Comparison of ENCODE assay signal across 20 cellular contexts in genomic region chr11:8203980-8204379, GRCh38. TPM values are rescaled to one million over a fixed set of nuclear protein-coding genes. Genes with fewer than 3 reads are reported as not detected.
"Had no signal": no experiment of that assay in that cellular context is flagged by ENCODE, and none has a peak within 500 bp of the region (broad histone marks: within the 10 kb centered on the region; RNA-seq: fewer than 3 reads in every experiment).

No MANE protein-coding gene starts in this region.

- H3K4me3 ChIP-seq: heart left ventricle, mucosa of descending colon, neural progenitor cell, psoas muscle, right lobe of liver, tibial artery, upper lobe of right lung, vagina had no signal

- H3K4me3 Mint-ChIP-seq: natural killer cell; neural progenitor cell; stimulated activated effector memory CD8-positive, alpha-beta T cell treated with anti-CD3 and anti-CD28 coated beads, Interleukin-12 subunit alpha, Interleukin-12 subunit beta, amount 100 ng/mL, for 72 hours; stimulated activated naive CD8-positive, alpha-beta T cell treated with anti-CD3 and anti-CD28 coated beads, Interleukin-15, Interleukin-2, amounts not matched to agents 100 ng/mL and 50 ng/mL, for 24 hours had no signal

- H3K9me3 Mint-ChIP-seq: natural killer cell; neural progenitor cell; stimulated activated effector memory CD8-positive, alpha-beta T cell treated with anti-CD3 and anti-CD28 coated beads, Interleukin-12 subunit alpha, Interleukin-12 subunit beta, amount 100 ng/mL, for 72 hours; stimulated activated naive CD8-positive, alpha-beta T cell treated with anti-CD3 and anti-CD28 coated beads, Interleukin-15, Interleukin-2, amounts not matched to agents 100 ng/mL and 50 ng/mL, for 24 hours had no signal

- H3K4me1 ChIP-seq: psoas muscle, right lobe of liver, vagina had no signal

- ATAC-seq: heart left ventricle; mucosa of descending colon; natural killer cell; psoas muscle; right lobe of liver; stimulated activated effector memory CD8-positive, alpha-beta T cell treated with anti-CD3 and anti-CD28 coated beads, Interleukin-12 subunit alpha, Interleukin-12 subunit beta, amount 100 ng/mL, for 72 hours; upper lobe of right lung had no signal

- H3K36me3 ChIP-seq: heart left ventricle, neural progenitor cell, right lobe of liver, tibial artery, upper lobe of right lung, vagina had no signal

- H3K27ac Mint-ChIP-seq: natural killer cell; neural progenitor cell; stimulated activated effector memory CD8-positive, alpha-beta T cell treated with anti-CD3 and anti-CD28 coated beads, Interleukin-12 subunit alpha, Interleukin-12 subunit beta, amount 100 ng/mL, for 72 hours; stimulated activated naive CD8-positive, alpha-beta T cell treated with anti-CD3 and anti-CD28 coated beads, Interleukin-15, Interleukin-2, amounts not matched to agents 100 ng/mL and 50 ng/mL, for 24 hours had no signal

- H3K27ac ChIP-seq: heart left ventricle, neural progenitor cell, parathyroid adenoma, psoas muscle, right lobe of liver, tibial artery, upper lobe of right lung, vagina had no signal

- DNase-seq: foreskin melanocyte; heart left ventricle; hippocampal formation; kidney glomerular epithelial cell; mammary epithelial cell; mucosa of descending colon; natural killer cell; occipital lobe; psoas muscle; retina; right lobe of liver; stimulated activated CD4-positive, alpha-beta T cell treated with anti-CD3 and anti-CD28 coated beads, Interleukin-4, amount 100 ng/mL, for 1 hour; stimulated activated CD8-positive, alpha-beta memory T cell treated with anti-CD3 and anti-CD28 coated beads, Interleukin-4, amount 100 ng/mL, for 48 hours; tibial artery; upper lobe of right lung had no signal

- H3K9me3 ChIP-seq: heart left ventricle, mucosa of descending colon, psoas muscle, right lobe of liver, tibial artery, upper lobe of right lung, vagina had no signal

- H3K4me1 Mint-ChIP-seq: stimulated activated effector memory CD8-positive, alpha-beta T cell treated with anti-CD3 and anti-CD28 coated beads, Interleukin-12 subunit alpha, Interleukin-12 subunit beta, amount 100 ng/mL, for 72 hours had no signal

- H3K27me3 ChIP-seq: right lobe of liver, vagina had no signal

- H3K36me3 Mint-ChIP-seq: natural killer cell; neural progenitor cell; stimulated activated effector memory CD8-positive, alpha-beta T cell treated with anti-CD3 and anti-CD28 coated beads, Interleukin-12 subunit alpha, Interleukin-12 subunit beta, amount 100 ng/mL, for 72 hours had no signal

RNA-seq across cellular contexts. Expression of gene LMO1, which starts 59.7 kb away (rescaled TPM):
- total RNA-seq: natural killer cell, right lobe of liver, upper lobe of right lung, vagina had no signal
- polyA plus RNA-seq: mammary epithelial cell had no signal
